Comparison of ENCODE assay signal across 15 cellular contexts in the genomic region with DNA sequence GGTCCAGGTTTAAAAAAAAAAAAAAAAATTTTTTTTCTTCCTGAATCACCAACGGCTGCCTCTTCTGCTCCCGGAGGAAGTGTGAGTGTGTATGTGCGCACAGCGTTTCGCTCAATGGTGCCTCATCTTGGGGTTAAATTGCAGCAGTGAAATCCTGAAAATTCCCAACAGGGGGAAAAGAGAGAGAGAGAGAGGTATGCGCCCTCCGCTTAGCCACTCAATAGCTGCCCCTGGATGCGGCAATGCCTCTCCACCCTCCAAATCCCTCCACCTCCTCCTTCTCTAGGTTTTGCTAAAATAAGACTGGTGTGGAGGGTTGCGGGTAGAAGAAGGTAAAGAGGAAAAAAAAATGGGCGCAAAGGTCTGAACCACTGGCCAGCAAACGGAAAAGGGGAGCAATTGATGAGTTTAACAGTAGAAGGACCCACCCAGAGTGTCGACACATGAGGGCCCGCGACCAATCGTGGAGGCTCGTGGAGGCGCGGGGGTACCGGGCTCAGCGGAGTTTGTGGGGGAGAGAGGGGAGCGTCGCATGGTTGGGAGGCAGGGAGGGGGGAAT. TPM values are rescaled to one million over a fixed set of nuclear protein-coding genes. Genes with fewer than 3 reads are reported as not detected.
DNase-seq lines count a peak whose midpoint lies in the region; ATAC-seq and TF ChIP-seq lines count a peak whose summit lies in the region.
"Had no signal": no experiment of that assay in that cellular context is flagged by ENCODE, and none has a peak within 500 bp of the region (broad histone marks: within the 10 kb centered on the region; RNA-seq: fewer than 3 reads in every experiment).

No MANE protein-coding gene starts in this region.

- no peak overlapping the region for H2BK12ac ChIP-seq in neuronal stem cell (ENCODE audit: low read length)

- peaks cover 0 to 6% (median 3%) of the 10 kb centered on the region in 8 donors for H3K9me3 Mint-ChIP-seq in CD4-positive, alpha-beta memory T cell
- H3K9me3 Mint-ChIP-seq in stimulated activated naive B cell treated with anti-CD40 and anti-IgM and Interleukin-4, amounts not matched to agents 10 μg/mL and 1 μg/mL and 100 μg/mL, for 72 hours = peaks cover 7 to 12% of the 10 kb centered on the region in 2 donors
- H3K9me3 Mint-ChIP-seq: activated naive CD4-positive, alpha-beta T cell treated with anti-CD3 and anti-CD28 coated beads, Interleukin-2, amount 50 U/mL, for 72 hours; CD4-positive, alpha-beta T cell had no signal

- ATAC-seq in stimulated activated naive B cell treated with anti-CD40 and anti-IgM and Interleukin-4, amounts not matched to agents 10 μg/mL and 1 μg/mL and 100 μg/mL, for 72 hours (replicated peaks) = no peak
- ATAC-seq: activated naive CD4-positive, alpha-beta T cell treated with anti-CD3 and anti-CD28 coated beads, Interleukin-2, amount 50 U/mL, for 72 hours had no signal

- no peak for TF ChIP-seq POLR2A in uterus (IDR thresholded peaks at IDR 0.05)

- no peak overlapping the region for H2BK5ac ChIP-seq in neuronal stem cell (ENCODE audit: low read length)

- no peak overlapping the region for H3K4me3 ChIP-seq in CD4-positive, alpha-beta memory T cell (ENCODE audit: low read length in 2 of 2)
- H3K4me3 ChIP-seq in NT2/D1 (ENCODE audit: insufficient read length, low read depth) = peak overlapping the region; percentile 25
- H3K4me3 ChIP-seq in fibroblast of mammary gland (ENCODE audit: control insufficient read depth, low read depth, low read length) = no peak overlapping the region
- H3K4me3 ChIP-seq in neuronal stem cell (ENCODE audit: low read length in 2 of 2) = peak overlapping the region in 1 of 2 donors; percentile 52
- H3K4me3 ChIP-seq in uterus = no peak overlapping the region

- no peaks in the 10 kb centered on the region for H3K9me3 ChIP-seq in CD4-positive, alpha-beta memory T cell (ENCODE audit: control insufficient read depth in 1 of 2, low read length in 2 of 2)
- H3K9me3 ChIP-seq in NT2/D1 (ENCODE audit: insufficient read depth, low read length) = no peaks in the 10 kb centered on the region
- H3K9me3 ChIP-seq in neuronal stem cell (replicated peaks in 1 of 2; ENCODE audit: control insufficient read depth in 2 of 2, insufficient read depth in 1 of 2, low read depth in 1 of 2, low read length in 2 of 2) = no peaks in the 10 kb centered on the region
- H3K9me3 ChIP-seq in uterus = no peaks in the 10 kb centered on the region

- POLR2A ChIA-PET in CD4-positive, alpha-beta memory T cell (lab: Charles Lee; ENCODE audit: partially characterized antibody) = no interaction called here

- no peaks in the 10 kb centered on the region for H3K36me3 Mint-ChIP-seq in CD4-positive, alpha-beta memory T cell
- peaks cover 0 to 3% of the 10 kb centered on the region in 2 donors for H3K36me3 Mint-ChIP-seq in stimulated activated naive B cell treated with anti-CD40 and anti-IgM and Interleukin-4, amounts not matched to agents 10 μg/mL and 1 μg/mL and 100 μg/mL, for 72 hours

- H3K4me2 ChIP-seq in neuronal stem cell (ENCODE audit: insufficient read depth, low read length, poor library complexity, severe bottlenecking) = peak overlapping the region; percentile 78

- no CpG with 5 or more reads among the region's 22 CpGs for WGBS in neuronal stem cell (ENCODE audit: extremely low coverage in 2 of 2, insufficient read length in 2 of 2, insufficient replicate concordance in 1 of 2), 2 donors

- no peak overlapping the region for H3K23ac ChIP-seq in neuronal stem cell (ENCODE audit: low read depth, low read length, poor library complexity)

- H3K4me3 Mint-ChIP-seq in CD4-positive, alpha-beta memory T cell = peak overlapping the region in 5 of 8 donors; percentile 13 to 59 (median 40)
- H3K4me3 Mint-ChIP-seq in stimulated activated naive B cell treated with anti-CD40 and anti-IgM and Interleukin-4, amounts not matched to agents 10 μg/mL and 1 μg/mL and 100 μg/mL, for 72 hours = peak overlapping the region in 1 of 2 donors; percentile 1
- H3K4me3 Mint-ChIP-seq: CD4-positive, alpha-beta T cell; dendritic cell treated with granulocyte-macrophage colony-stimulating factor and Interleukin-4, amounts not matched to agents 40 ng/mL and 50 ng/mL, for 4 days had no signal

- intact Hi-C loops in CD4-positive, alpha-beta memory T cell (cut with micrococcal nuclease) = no loop called here
- intact Hi-C loops in uterus (cut with DNase I; ENCODE audit: low total_unique reads) = no loop called here

- H3K14ac ChIP-seq in neuronal stem cell (ENCODE audit: low read length) = peak overlapping the region; percentile 84

- H3K4me1 ChIP-seq in CD4-positive, alpha-beta memory T cell (ENCODE audit: insufficient read depth, low read length) = peaks cover 5% of the 10 kb centered on the region
- H3K4me1 ChIP-seq in NT2/D1 (ENCODE audit: insufficient read depth, insufficient read length) = no peaks in the 10 kb centered on the region
- peaks cover 0 to 11% of the 10 kb centered on the region in 2 donors for H3K4me1 ChIP-seq in neuronal stem cell (ENCODE audit: control insufficient read depth in 2 of 2, insufficient read depth in 1 of 2, low read depth in 1 of 2, low read length in 2 of 2)
- H3K4me1 ChIP-seq in uterus = peaks cover 0 to 5% of the 10 kb centered on the region in 2 donors

- H3K27me3 Mint-ChIP-seq in CD4-positive, alpha-beta memory T cell = peaks cover 51 to 55% of the 10 kb centered on the region in 2 donors
- peaks cover 57 to 78% of the 10 kb centered on the region in 2 donors for H3K27me3 Mint-ChIP-seq in stimulated activated naive B cell treated with anti-CD40 and anti-IgM and Interleukin-4, amounts not matched to agents 10 μg/mL and 1 μg/mL and 100 μg/mL, for 72 hours

- DNase-seq in CD4-positive, alpha-beta memory T cell = no peak
- DNase-seq in NT2/D1 (ENCODE audit: low read depth, low spot score) (no peak), fibroblast of mammary gland (ENCODE audit: low read depth) (peak; percentile 15), neuronal stem cell (ENCODE audit: low spot score) (peak; percentile 33), uterus (no peak), HUDEP-2 (lab: John Stamatoyannopoulos, UW; ENCODE audit: unreplicated experiment in 76 of 76) (no peak), SW 1271 (lab: John Stamatoyannopoulos, UW) (no peak)
- DNase-seq in stimulated activated naive B cell treated with anti-CD40 and anti-IgM and Interleukin-4, amounts not matched to agents 10 μg/mL and 1 μg/mL and 100 μg/mL, for 72 hours = no peak
- DNase-seq: CD4-positive, alpha-beta T cell; foreskin melanocyte; NCI-H1417; NCI-H524 treated with DMSO at 0.1 percent for 48 hours; occipital lobe had no signal

- peaks cover 0 to 5% (median 2%) of the 10 kb centered on the region in 4 donors for H3K4me1 Mint-ChIP-seq in CD4-positive, alpha-beta memory T cell
- H3K4me1 Mint-ChIP-seq in stimulated activated naive B cell treated with anti-CD40 and anti-IgM and Interleukin-4, amounts not matched to agents 10 μg/mL and 1 μg/mL and 100 μg/mL, for 72 hours = peaks cover 0 to 6% of the 10 kb centered on the region in 2 donors

- no peak overlapping the region for H3K4ac ChIP-seq in neuronal stem cell (ENCODE audit: low read length)

- peaks cover 1% of the 10 kb centered on the region for H3K79me1 ChIP-seq in neuronal stem cell (ENCODE audit: low read depth, low read length)

- no peak for TF ChIP-seq CTCF in fibroblast of mammary gland (conservative IDR thresholded peaks at IDR 0.05; ENCODE audit: control insufficient read depth, insufficient read depth, low read depth, low read length)
- TF ChIP-seq CTCF in uterus (IDR thresholded peaks at IDR 0.05) = no peak

- H3K27me3 ChIP-seq in CD4-positive, alpha-beta memory T cell (ENCODE audit: insufficient read depth, low read length) = peaks cover 34% of the 10 kb centered on the region
- H3K27me3 ChIP-seq in NT2/D1 (ENCODE audit: insufficient read depth, insufficient read length) = peaks cover 39% of the 10 kb centered on the region
- H3K27me3 ChIP-seq in neuronal stem cell (ENCODE audit: control insufficient read depth in 3 of 3, insufficient read depth in 3 of 3, low read depth in 1 of 3, low read length in 3 of 3) = peaks cover 0 to 62% (median 2%) of the 10 kb centered on the region in 3 experiments
- peaks cover 0 to 34% of the 10 kb centered on the region in 2 donors for H3K27me3 ChIP-seq in uterus

- peak overlapping the region; percentile 90 for H3K18ac ChIP-seq in neuronal stem cell (ENCODE audit: low read length)

- H3K27ac ChIP-seq in CD4-positive, alpha-beta memory T cell (ENCODE audit: low read depth, low read length) = no peak overlapping the region
- H3K27ac ChIP-seq in neuronal stem cell (replicated peaks; ENCODE audit: low read length) (peak overlapping the region; percentile 52), uterus (no peak overlapping the region)

- no peaks in the 10 kb centered on the region for H3K36me3 ChIP-seq in CD4-positive, alpha-beta memory T cell (ENCODE audit: insufficient read depth, low read length)
- H3K36me3 ChIP-seq in NT2/D1 (ENCODE audit: insufficient read depth, insufficient read length, low read length) = no peaks in the 10 kb centered on the region
- H3K36me3 ChIP-seq in neuronal stem cell (replicated peaks in 1 of 2; ENCODE audit: control insufficient read depth in 2 of 2, insufficient read depth in 2 of 2, low read length in 2 of 2) = peaks cover 0 to 2% of the 10 kb centered on the region in 2 donors
- no peaks in the 10 kb centered on the region for H3K36me3 ChIP-seq in uterus

- H3K9ac ChIP-seq in NT2/D1 (ENCODE audit: insufficient read length, low read depth) (peak overlapping the region; percentile 68), neuronal stem cell (ENCODE audit: low read depth, low read length, poor library complexity) (peak overlapping the region; percentile 66)

- no peak overlapping the region for H2BK15ac ChIP-seq in neuronal stem cell (ENCODE audit: low read length)

- no peak overlapping the region for H2AFZ ChIP-seq in neuronal stem cell (ENCODE audit: low read length)

- H4K91ac ChIP-seq in neuronal stem cell (ENCODE audit: low read depth, low read length, poor library complexity) = no peak overlapping the region

- H3K27ac Mint-ChIP-seq in CD4-positive, alpha-beta memory T cell = peak overlapping the region in 1 of 7 donors; percentile 59
- no peak overlapping the region for H3K27ac Mint-ChIP-seq in stimulated activated naive B cell treated with anti-CD40 and anti-IgM and Interleukin-4, amounts not matched to agents 10 μg/mL and 1 μg/mL and 100 μg/mL, for 72 hours
- H3K27ac Mint-ChIP-seq: activated naive CD4-positive, alpha-beta T cell treated with anti-CD3 and anti-CD28 coated beads, Interleukin-2, amount 50 U/mL, for 72 hours; CD4-positive, alpha-beta T cell; dendritic cell treated with granulocyte-macrophage colony-stimulating factor and Interleukin-4, amounts not matched to agents 40 ng/mL and 50 ng/mL, for 4 days had no signal

- H4K8ac ChIP-seq in neuronal stem cell (ENCODE audit: low read depth, low read length) = no peak overlapping the region

- H2AK5ac ChIP-seq in neuronal stem cell (ENCODE audit: low read depth, low read length) = no peak overlapping the region

- no peak overlapping the region for H2BK120ac ChIP-seq in neuronal stem cell (ENCODE audit: low read depth, low read length)

- CTCF ChIA-PET in CD4-positive, alpha-beta memory T cell (lab: Charles Lee; ENCODE audit: partially characterized antibody) = no interaction called here

RNA-seq across cellular contexts. Expression of a gene that starts 0.9 kb away (rescaled TPM):
- under 1 TPM; 0.30 to 0.35 TPM for total RNA-seq in CD4-positive, alpha-beta memory T cell
- polyA plus RNA-seq in CD4-positive, alpha-beta memory T cell = under 1 TPM; 0.19 to 0.22 TPM
- 14.3 TPM for polyA plus RNA-seq in neuronal stem cell (2013, experiment 1 of 2)
- 14.7 TPM for polyA plus RNA-seq in neuronal stem cell (2013, experiment 2 of 2)
- 1 to 10 TPM in 2 of 4 donors, under 1 TPM in 2; 0.77 to 5.8 (median 0.96) TPM for total RNA-seq in uterus

Comparison
In these comparisons a context has a peak if more than half of its experiments do, and no peak if none do; other contexts are left out.
1. DNase-seq: peak in fibroblast of mammary gland (single experiment) and neuronal stem cell (single experiment); none in CD4-positive, alpha-beta memory T cell (0 of 5), NT2/D1 (single experiment), stimulated activated naive B cell treated with anti-CD40 and anti-IgM and Interleukin-4, amounts not matched to agents 10 μg/mL and 1 μg/mL and 100 μg/mL, for 72 hours (single experiment), uterus (0 of 2), HUDEP-2 (0 of 76) and SW 1271 (0 of 2).